In the genomic region with DNA sequence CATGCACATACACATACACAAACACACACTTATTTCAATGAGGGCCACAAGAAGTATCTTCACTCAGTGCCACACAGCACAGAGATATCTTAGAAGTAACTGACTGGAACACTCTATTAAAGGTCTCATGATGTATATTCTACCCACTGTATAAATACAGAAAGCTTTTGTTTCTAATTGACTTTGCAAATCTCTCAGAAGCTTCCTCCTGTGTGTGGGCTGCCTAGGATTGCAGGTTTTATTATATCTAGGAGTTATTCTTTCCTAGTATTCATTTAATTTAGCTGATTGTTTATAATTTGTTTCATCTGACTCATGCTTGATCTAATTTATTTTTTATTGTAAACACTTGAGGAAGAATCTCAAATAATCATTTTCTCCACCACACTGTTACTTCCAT, we compare ENCODE assay signal across 33 cellular contexts.
"Had no signal": no experiment of that assay in that cellular context is flagged by ENCODE, and none has a peak within 500 bp of the region (broad histone marks: within the 10 kb centered on the region; RNA-seq: fewer than 3 reads in every experiment).

No MANE protein-coding gene starts in this region.

- H3K27ac Mint-ChIP-seq: activated CD4-positive, alpha-beta T cell treated with anti-CD3 and anti-CD28 coated beads, Interleukin-2, amount 10 ng/mL, durations not matched to agents 24 days and 14 days; activated CD8-positive, alpha-beta T cell treated with anti-CD3 and anti-CD28 coated beads for 36 hours; activated naive CD8-positive, alpha-beta T cell treated with anti-CD3 and anti-CD28 coated beads for 36 hours; activated T-cell treated with anti-CD3 and anti-CD28 coated beads, Interleukin-2, amount 50 U/mL, for 72 hours; activated T-helper 17 cell treated with anti-CD3 and anti-CD28 coated beads, Interleukin-2, amount 50 U/mL, for 72 hours had no signal

- H3K36me3 ChIP-seq: brain microvascular endothelial cell, Peyer's patch, SJSA1 had no signal

- H3K36me3 Mint-ChIP-seq: activated naive CD8-positive, alpha-beta T cell treated with anti-CD3 and anti-CD28 coated beads for 36 hours had no signal

- H3K4me1 ChIP-seq: Peyer's patch had no signal

- H3K4me3 ChIP-seq: Peyer's patch, SJSA1 had no signal

- ATAC-seq: activated CD8-positive, alpha-beta T cell treated with anti-CD3 and anti-CD28 coated beads for 36 hours; activated T-cell treated with anti-CD3 and anti-CD28 coated beads, Interleukin-2, amount 50 U/mL, for 72 hours; activated T-helper 17 cell treated with anti-CD3 and anti-CD28 coated beads, Interleukin-2, amount 50 U/mL, for 72 hours; PC-3 had no signal

- H3K4me1 Mint-ChIP-seq: activated CD4-positive, alpha-beta T cell treated with anti-CD3 and anti-CD28 coated beads, Interleukin-2, amount 10 ng/mL, durations not matched to agents 24 days and 14 days; activated naive CD8-positive, alpha-beta T cell treated with anti-CD3 and anti-CD28 coated beads for 36 hours; activated T-helper 17 cell treated with anti-CD3 and anti-CD28 coated beads, Interleukin-2, amount 50 U/mL, for 72 hours had no signal

- H3K27ac ChIP-seq: Peyer's patch had no signal

- DNase-seq: activated CD4-positive, alpha-beta T cell treated with anti-CD3 and anti-CD28 coated beads, Interleukin-2, amount 10 ng/mL, durations not matched to agents 24 days and 14 days; activated CD4-positive, alpha-beta T cell treated with anti-CD3 and anti-CD28 coated beads, Interleukin-2, amount 50 U/mL, for 4 hours; activated CD8-positive, alpha-beta T cell treated with anti-CD3 and anti-CD28 coated beads for 36 hours; activated effector memory CD4-positive, alpha-beta T cell treated with anti-CD3 and anti-CD28 coated beads, Interleukin-2, amount 50 U/mL, for 16 hours; activated naive CD4-positive, alpha-beta T cell; activated naive CD4-positive, alpha-beta T cell treated with anti-CD3 and anti-CD28 coated beads, Interleukin-2, amount 50 U/mL, for 16 hours; activated naive CD8-positive, alpha-beta T cell treated with anti-CD3 and anti-CD28 coated beads for 36 hours; activated T-cell treated with anti-CD3 and anti-CD28 coated beads, Interleukin-2, amount 50 U/mL, for 1 hour; activated T-cell treated with anti-CD3 and anti-CD28 coated beads, Interleukin-2, amount 50 U/mL, for 72 hours; amniotic stem cell; aorta; central memory CD4-positive, alpha-beta T cell; Kasumi-1; KG1; NCI-H1092 treated with DMSO at 0.1 percent for 48 hours; NCI-H1417; NCI-H146; NCI-H187; NCI-H2029 treated with DMSO at 0.1 percent for 48 hours; NCI-H2107; NCI-H2171; NCI-H510A; NCI-H526; NCI-H748 treated with DMSO at 0.1 percent for 48 hours; NK-92 treated with Interleukin-12 subunit alpha and Interleukin-12 subunit beta, amount 100 ng/mL, for 24 hours; PC-3; Peyer's patch; RPMI8226; SHP77 treated with DMSO at 0.1 percent for 48 hours; T1000 had no signal

- H3K9me3 ChIP-seq: Peyer's patch, SJSA1 had no signal

- H3K9me3 Mint-ChIP-seq: activated CD4-positive, alpha-beta T cell treated with anti-CD3 and anti-CD28 coated beads, Interleukin-2, amount 10 ng/mL, durations not matched to agents 24 days and 14 days; activated CD8-positive, alpha-beta T cell treated with anti-CD3 and anti-CD28 coated beads for 36 hours; activated naive CD8-positive, alpha-beta T cell treated with anti-CD3 and anti-CD28 coated beads for 36 hours; activated T-cell treated with anti-CD3 and anti-CD28 coated beads, Interleukin-2, amount 50 U/mL, for 72 hours; activated T-helper 17 cell treated with anti-CD3 and anti-CD28 coated beads, Interleukin-2, amount 50 U/mL, for 72 hours had no signal

- H3K4me3 Mint-ChIP-seq: activated CD4-positive, alpha-beta T cell treated with anti-CD3 and anti-CD28 coated beads, Interleukin-2, amount 10 ng/mL, durations not matched to agents 24 days and 14 days; activated CD8-positive, alpha-beta T cell treated with anti-CD3 and anti-CD28 coated beads for 36 hours; activated naive CD8-positive, alpha-beta T cell treated with anti-CD3 and anti-CD28 coated beads for 36 hours; activated T-cell treated with anti-CD3 and anti-CD28 coated beads, Interleukin-2, amount 50 U/mL, for 72 hours; activated T-helper 17 cell treated with anti-CD3 and anti-CD28 coated beads, Interleukin-2, amount 50 U/mL, for 72 hours had no signal

- H3K27me3 ChIP-seq: brain microvascular endothelial cell, Peyer's patch, SJSA1 had no signal
